Comparison of ENCODE assay signal across 21 cellular contexts in genomic region chr2:180184506-180184905, GRCh38.
DNase-seq lines count a peak whose midpoint lies in the region; ATAC-seq and TF ChIP-seq lines count a peak whose summit lies in the region.
"Had no signal": no experiment of that assay in that cellular context is flagged by ENCODE, and none has a peak within 500 bp of the region (broad histone marks: within the 10 kb centered on the region; RNA-seq: fewer than 3 reads in every experiment).

No MANE protein-coding gene starts in this region.

- no peak overlapping the region for H3K4me3 ChIP-seq in astrocyte of the spinal cord (ENCODE audit: low read depth, low read length)
- H3K4me3 ChIP-seq in hepatocyte, result no peak overlapping the region
- H3K4me3 ChIP-seq: pancreas, sigmoid colon, SK-N-MC, transverse colon had no signal

- H4K20me1 ChIP-seq in hepatocyte (ENCODE audit: insufficient read depth, poor library complexity, severe bottlenecking), result no peaks in the 10 kb centered on the region

- no peak overlapping the region for H3K27ac ChIP-seq in hepatocyte
- H3K27ac ChIP-seq: pancreas, sigmoid colon, SK-N-MC, transverse colon had no signal

- ATAC-seq in HG03432 (IDR thresholded peaks at IDR 0.05; ENCODE audit: unreplicated experiment), result no peak
- no peak for ATAC-seq in GM18858 (IDR thresholded peaks at IDR 0.05; ENCODE audit: unreplicated experiment)
- no peak for ATAC-seq in HG02763 (IDR thresholded peaks at IDR 0.05; ENCODE audit: unreplicated experiment)
- ATAC-seq: activated naive CD4-positive, alpha-beta T cell treated with anti-CD3 and anti-CD28 coated beads, Interleukin-2, amount 50 U/mL, for 72 hours; Panc1; pancreas had no signal

- in situ Hi-C loops in astrocyte of the spinal cord (cut with HindIII; ENCODE audit: low sequenced_read_pairs), result no loop called here

- no peaks in the 10 kb centered on the region for H3K79me2 ChIP-seq in hepatocyte

- DNase-seq in HCEC 1CT, result peak; percentile 90
- DNase-seq in astrocyte of the spinal cord (ENCODE audit: low read depth, low spot score), result peak; percentile 22
- peak; percentile 35 for DNase-seq in fibroblast of peridontal ligament (ENCODE audit: extremely low read depth)
- DNase-seq in renal cortical epithelial cell (ENCODE audit: low read depth), result peak; percentile 78
- DNase-seq in hepatocyte (ENCODE audit: low spot score), result no peak
- DNase-seq: activated CD4-positive, CD25-positive, alpha-beta regulatory T cell; erythroblast; MM.1S; naive B cell; NCI-H82; pancreas; sigmoid colon; stimulated activated CD4-positive, alpha-beta T cell treated with anti-CD3 and anti-CD28 coated beads, Interleukin-1b, Interleukin-23, amount 100 ng/mL, for 48 hours; stimulated activated naive CD4-positive, alpha-beta T cell treated with Interleukin-2 at 50 U/mL for 16 hours; transverse colon had no signal

- no peaks in the 10 kb centered on the region for H3K9me2 ChIP-seq in hepatocyte (replicated peaks; ENCODE audit: insufficient read depth)

- no peaks in the 10 kb centered on the region for H3K27me3 ChIP-seq in hepatocyte
- H3K27me3 ChIP-seq: pancreas, sigmoid colon, transverse colon had no signal

- H3K36me3 ChIP-seq in hepatocyte (replicated peaks; ENCODE audit: insufficient read depth, low read depth), result no peaks in the 10 kb centered on the region
- H3K36me3 ChIP-seq: pancreas, sigmoid colon, transverse colon had no signal

- no peak for TF ChIP-seq CTCF in astrocyte of the spinal cord (IDR thresholded peaks at IDR 0.05; ENCODE audit: low read depth, low read length)
- TF ChIP-seq CTCF in hepatocyte (IDR thresholded peaks at IDR 0.05; ENCODE audit: poor library complexity), result no peak

- no peak overlapping the region for H3K4me2 ChIP-seq in hepatocyte

- no peaks in the 10 kb centered on the region for H3K9me3 ChIP-seq in hepatocyte (ENCODE audit: low read depth)
- H3K9me3 ChIP-seq: pancreas, sigmoid colon, transverse colon had no signal

- WGBS in hepatocyte (ENCODE audit: low lambda C conversion rate, missing lambda C conversion rate), result 80% methylated on average over 2 of the region's 2 CpGs

- H2AFZ ChIP-seq in hepatocyte, result no peak overlapping the region

- no peaks in the 10 kb centered on the region for H3K4me1 ChIP-seq in hepatocyte (ENCODE audit: insufficient read depth)
- H3K4me1 ChIP-seq: pancreas, sigmoid colon, transverse colon had no signal
